ENCODE assay signal across 2 cellular contexts in the genomic region with DNA sequence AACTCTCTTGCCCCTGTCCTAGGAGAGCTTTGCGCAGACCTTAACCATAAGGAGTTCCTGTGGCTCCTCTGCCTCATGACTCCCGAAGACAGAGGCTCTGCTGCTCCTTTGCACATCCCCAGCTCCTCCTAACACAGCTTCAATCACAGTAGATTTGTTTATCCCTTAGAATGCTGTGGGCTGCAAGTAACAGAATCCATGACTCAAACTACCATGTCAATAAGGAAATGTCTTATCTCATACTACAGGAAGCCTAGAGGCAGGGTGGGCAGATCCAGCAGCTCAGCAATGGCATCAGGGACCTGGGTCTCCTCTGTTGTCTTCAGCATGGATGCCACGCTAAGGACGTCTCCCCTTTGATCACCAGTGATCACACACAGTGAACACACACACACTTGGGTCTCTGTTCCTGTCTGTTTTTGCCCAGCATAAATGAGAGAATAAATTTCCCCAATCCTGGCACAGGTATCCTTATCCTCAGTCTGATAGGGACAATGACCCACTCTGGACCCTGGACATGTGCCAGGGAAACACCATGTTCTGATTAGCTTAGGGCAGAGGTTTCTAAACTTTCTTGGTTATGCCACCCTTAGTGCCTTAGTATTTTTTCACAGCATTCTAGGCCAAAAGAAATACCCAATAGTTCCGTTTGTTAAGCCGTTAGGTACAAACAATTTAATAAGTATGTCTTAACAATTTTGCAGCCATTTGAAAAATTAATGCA.
TF ChIP-seq lines count a peak whose summit lies in the region.

No MANE protein-coding gene starts in this region.

TF ChIP-seq in IMR-90, 13 proteins besides CTCF, POLR2A, EP300 and RAD21:
- TF ChIP-seq, protein P1, sequence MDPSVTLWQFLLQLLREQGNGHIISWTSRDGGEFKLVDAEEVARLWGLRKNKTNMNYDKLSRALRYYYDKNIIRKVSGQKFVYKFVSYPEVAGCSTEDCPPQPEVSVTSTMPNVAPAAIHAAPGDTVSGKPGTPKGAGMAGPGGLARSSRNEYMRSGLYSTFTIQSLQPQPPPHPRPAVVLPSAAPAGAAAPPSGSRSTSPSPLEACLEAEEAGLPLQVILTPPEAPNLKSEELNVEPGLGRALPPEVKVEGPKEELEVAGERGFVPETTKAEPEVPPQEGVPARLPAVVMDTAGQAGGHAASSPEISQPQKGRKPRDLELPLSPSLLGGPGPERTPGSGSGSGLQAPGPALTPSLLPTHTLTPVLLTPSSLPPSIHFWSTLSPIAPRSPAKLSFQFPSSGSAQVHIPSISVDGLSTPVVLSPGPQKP (IDR thresholded peaks at IDR 0.05; ENCODE audit: borderline replicate concordance, low read depth, low read length), result no peak
- no peak for TF ChIP-seq SMC3 (IDR thresholded peaks at IDR 0.05; ENCODE audit: low read depth, low read length)
- TF ChIP-seq CEBPB (IDR thresholded peaks at IDR 0.05; ENCODE audit: low read depth, low read length), result no peak
- TF ChIP-seq FOS (IDR thresholded peaks at IDR 0.05; ENCODE audit: low read depth, low read length), result no peak
- no peak for TF ChIP-seq MXI1 (IDR thresholded peaks at IDR 0.05; ENCODE audit: borderline replicate concordance, low read depth, low read length)

TF ChIP-seq in HEK293T, 16 proteins besides CTCF, POLR2A, EP300 and RAD21:
- TF ChIP-seq FOXA1 (IDR thresholded peaks at IDR 0.05), result no peak
- no peak for TF ChIP-seq FOXM1 (IDR thresholded peaks at IDR 0.05; ENCODE audit: borderline replicate concordance)
- TF ChIP-seq L3MBTL2 (conservative IDR thresholded peaks at IDR 0.05), result no peak
- no peak for TF ChIP-seq SUZ12 (IDR thresholded peaks at IDR 0.05)
- TF ChIP-seq SP1 (IDR thresholded peaks at IDR 0.05), result no peak
- TF ChIP-seq ARNT (IDR thresholded peaks at IDR 0.05), result no peak
- no peak for TF ChIP-seq HDGF (IDR thresholded peaks at IDR 0.05; ENCODE audit: borderline replicate concordance)
- no peak for TF ChIP-seq ELF4 (IDR thresholded peaks at IDR 0.05)
